ENCODE assay signal across 19 cellular contexts in the genomic region with DNA sequence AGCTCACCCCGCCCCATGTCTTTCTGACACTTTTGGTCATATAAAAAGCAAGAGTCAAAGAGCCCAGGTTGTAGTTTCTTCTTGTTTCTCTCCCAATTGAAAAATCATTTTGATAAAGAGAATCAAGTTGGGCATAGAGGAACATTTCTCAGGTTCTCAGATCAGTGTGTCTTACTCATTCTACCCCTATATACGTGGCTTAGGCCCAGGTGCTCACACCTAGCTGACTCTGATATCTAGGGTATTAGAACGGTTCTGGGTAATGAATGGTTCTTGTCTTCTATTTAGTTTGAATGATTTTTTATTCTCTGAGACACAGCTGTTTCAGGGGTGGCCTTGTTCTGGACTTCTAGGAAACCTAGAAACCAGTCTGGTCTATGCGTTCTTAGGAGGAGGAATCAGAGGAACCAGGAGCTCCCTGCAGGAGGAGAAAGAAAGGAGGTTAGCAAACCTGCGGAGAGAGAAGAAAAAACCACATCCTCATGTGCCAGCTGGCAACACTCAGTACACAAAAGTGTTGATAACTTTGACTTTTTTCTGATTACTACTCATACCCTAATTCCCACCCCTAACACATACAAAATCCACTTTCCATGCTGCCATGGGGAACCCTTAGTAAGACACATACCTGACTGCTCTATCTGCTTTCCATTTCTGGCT.
"Had no signal": no experiment of that assay in that cellular context is flagged by ENCODE, and none has a peak within 500 bp of the region (broad histone marks: within the 10 kb centered on the region; RNA-seq: fewer than 3 reads in every experiment).

No MANE protein-coding gene starts in this region.

- H3K4me2 ChIP-seq: SK-N-SH had no signal

- H3K27ac Mint-ChIP-seq: activated T-helper 1 cell treated with anti-CD3 and anti-CD28 coated beads, Interleukin-12 subunit alpha, Interleukin-12 subunit beta, Interleukin-2, Interleukin-4 antibody, amounts not matched to agents 30 ng/mL and 10 ng/mL and 1 ng/mL, durations not matched to agents 14 hours and 24 hours and 36 hours; WTC11 had no signal

- H3K4me3 ChIP-seq: cardiac muscle cell, heart left ventricle, right lobe of liver, skin epidermis, transverse colon had no signal

- H3K27ac ChIP-seq: cardiac muscle cell, heart left ventricle, right lobe of liver, skin epidermis, transverse colon had no signal

- H3K4me1 ChIP-seq: right lobe of liver, transverse colon had no signal

- ATAC-seq: left cardiac atrium, WTC11 had no signal

- H3K9me3 ChIP-seq: heart left ventricle, right lobe of liver, SK-N-SH, transverse colon had no signal

- DNase-seq: activated CD8-positive, alpha-beta memory T cell treated with anti-CD3 and anti-CD28 coated beads for 24 hours; activated CD8-positive, alpha-beta memory T cell treated with anti-CD3 and anti-CD28 coated beads, Interleukin-2, amount 50 U/mL, for 4 hours; effector CD4-positive, alpha-beta T cell; heart left ventricle; islet precursor cell; left cardiac atrium; mesenchymal stem cell; posterior cingulate gyrus; right lobe of liver; SK-N-SH; stimulated activated CD4-positive, alpha-beta T cell treated with anti-CD3 and anti-CD28 coated beads, Interleukin-1b, Interleukin-23, amount 100 ng/mL, for 48 hours; T-helper 1 cell; T1000; transverse colon had no signal

- H3K27me3 ChIP-seq: cardiac muscle cell, heart left ventricle, right lobe of liver, transverse colon had no signal

- H3K4me1 Mint-ChIP-seq: neural crest cell, WTC11 had no signal

- H3K36me3 ChIP-seq: cardiac muscle cell, heart left ventricle, right lobe of liver, transverse colon had no signal

- H3K36me3 Mint-ChIP-seq: WTC11 had no signal

- H3K9ac ChIP-seq: SK-N-SH had no signal

- H3K9me3 Mint-ChIP-seq: activated T-helper 1 cell treated with anti-CD3 and anti-CD28 coated beads, Interleukin-12 subunit alpha, Interleukin-12 subunit beta, Interleukin-2, Interleukin-4 antibody, amounts not matched to agents 30 ng/mL and 10 ng/mL and 1 ng/mL, durations not matched to agents 14 hours and 24 hours and 36 hours; neural crest cell; WTC11 had no signal

- H3K4me3 Mint-ChIP-seq: activated T-helper 1 cell treated with anti-CD3 and anti-CD28 coated beads, Interleukin-12 subunit alpha, Interleukin-12 subunit beta, Interleukin-2, Interleukin-4 antibody, amounts not matched to agents 30 ng/mL and 10 ng/mL and 1 ng/mL, durations not matched to agents 14 hours and 24 hours and 36 hours; neural crest cell; WTC11 had no signal
